ENCODE assay signal across 1 cellular context in genomic region chr19:45146251-45146650, GRCh38.
TF ChIP-seq lines count a peak whose summit lies in the region.

No MANE protein-coding gene starts in this region.

TF ChIP-seq in IMR-90, 13 proteins besides CTCF, POLR2A, EP300 and RAD21:
- TF ChIP-seq FOS (IDR thresholded peaks at IDR 0.05; ENCODE audit: low read depth, low read length) (no peak), MAFK (IDR thresholded peaks at IDR 0.05; ENCODE audit: low read depth, low read length) (no peak), RFX5 (IDR thresholded peaks at IDR 0.05; ENCODE audit: low read depth, low read length) (no peak), NFE2L2 (IDR thresholded peaks at IDR 0.05; ENCODE audit: low read depth, low read length) (no peak), BHLHE40 (IDR thresholded peaks at IDR 0.05; ENCODE audit: low read depth, low read length) (no peak), ELK1 (IDR thresholded peaks at IDR 0.05; ENCODE audit: borderline replicate concordance, low read depth, low read length) (no peak), CHD1 (IDR thresholded peaks at IDR 0.05; ENCODE audit: low read depth, low read length) (no peak), USF2 (IDR thresholded peaks at IDR 0.05; ENCODE audit: low read depth, low read length) (no peak), MXI1 (IDR thresholded peaks at IDR 0.05; ENCODE audit: borderline replicate concordance, low read depth, low read length) (no peak), CEBPB (IDR thresholded peaks at IDR 0.05; ENCODE audit: low read depth, low read length) (no peak)
